8 cellular contexts compared by ENCODE assay signal in the genomic region with DNA sequence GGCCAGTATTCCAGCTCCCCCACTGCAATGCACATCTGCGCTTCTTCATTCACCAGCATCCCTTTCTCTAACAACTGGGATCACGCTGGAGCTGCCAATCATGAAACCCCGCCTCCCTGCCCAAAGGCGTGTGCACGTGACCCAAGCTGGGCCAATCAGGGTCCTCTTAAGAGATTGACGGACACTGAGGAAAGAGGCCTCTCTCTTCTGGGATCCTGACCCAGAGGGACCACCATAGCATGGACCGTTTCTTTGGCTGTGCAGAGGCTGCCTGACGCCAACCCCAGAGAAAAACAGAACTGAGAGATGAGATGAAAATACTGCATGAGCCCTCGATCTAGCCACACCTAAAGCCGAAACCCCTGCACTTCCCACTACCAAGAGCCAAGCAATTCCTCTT.
DNase-seq lines count a peak whose midpoint lies in the region; ATAC-seq lines count a peak whose summit lies in the region.

No MANE protein-coding gene starts in this region.

- peak; percentile 38 for DNase-seq in ELR (ENCODE audit: low read depth)
- peak; percentile 53 for DNase-seq in NCI-H510A treated with DMSO at 0.1 percent for 48 hours (lab: John Stamatoyannopoulos, UW)
- peak; percentile 71 for DNase-seq in germinal center (ENCODE audit: low spot score)
- DNase-seq in NCI-H1105 (lab: John Stamatoyannopoulos, UW), result no peak
- no peak for DNase-seq in DMS79 treated with DMSO at 0.1 percent for 48 hours (lab: John Stamatoyannopoulos, UW)
- DNase-seq in GDM1 (lab: John Stamatoyannopoulos, UW), result no peak

- ATAC-seq in GM21515 (IDR thresholded peaks at IDR 0.05; ENCODE audit: unreplicated experiment) (peak; percentile 57), HG03457 (IDR thresholded peaks at IDR 0.05; ENCODE audit: unreplicated experiment) (no peak)

Comparison
In these comparisons a context has a peak if more than half of its experiments do, and no peak if none do; other contexts are left out.
1. DNase-seq: peak in ELR (single experiment), NCI-H510A treated with DMSO at 0.1 percent for 48 hours (single experiment) and germinal center (single experiment); none in NCI-H1105 (single experiment), DMS79 treated with DMSO at 0.1 percent for 48 hours (single experiment) and GDM1 (single experiment).